2 cellular contexts compared by ENCODE assay signal in genomic region chr5:62347928-62348327, GRCh38.
TF ChIP-seq lines count a peak whose summit lies in the region.

No MANE protein-coding gene starts in this region.

TF ChIP-seq in liver, 16 proteins besides CTCF, POLR2A, EP300 and RAD21:
- no peak for TF ChIP-seq HNF4G (IDR thresholded peaks at IDR 0.05)
- no peak for TF ChIP-seq SP1 (IDR thresholded peaks at IDR 0.05)
- no peak for TF ChIP-seq EGR1 (IDR thresholded peaks at IDR 0.05; ENCODE audit: low read depth in 2 of 2)
- peak; percentile 39 to 47 for TF ChIP-seq RXRA (IDR thresholded peaks at IDR 0.05)
- TF ChIP-seq FOXA2 (IDR thresholded peaks at IDR 0.05): peak; percentile 20
- TF ChIP-seq HNF4A (conservative IDR thresholded peaks at IDR 0.05): peak; percentile 50 to 59
- TF ChIP-seq FOXA1 (IDR thresholded peaks at IDR 0.05): no peak
- TF ChIP-seq NR2F2 (IDR thresholded peaks at IDR 0.05): no peak
- TF ChIP-seq YY1 (IDR thresholded peaks at IDR 0.05): no peak
TF ChIP-seq in liver: peak in this region for 3.

TF ChIP-seq in HepG2, 621 proteins besides CTCF, POLR2A, EP300 and RAD21:
- TF ChIP-seq ZNF574 (CRISPR knock-in tag; IDR thresholded peaks at IDR 0.05) (no peak), ZNF614 (CRISPR knock-in tag; IDR thresholded peaks at IDR 0.05; ENCODE audit: borderline replicate concordance) (no peak)
